21 cellular contexts compared by ENCODE assay signal in genomic region chr13:97306646-97307045, GRCh38.
DNase-seq lines count a peak whose midpoint lies in the region; ATAC-seq, FAIRE-seq and TF ChIP-seq lines count a peak whose summit lies in the region.
"Had no signal": no experiment of that assay in that cellular context is flagged by ENCODE, and none has a peak within 500 bp of the region (broad histone marks: within the 10 kb centered on the region; RNA-seq: fewer than 3 reads in every experiment).

No MANE protein-coding gene starts in this region.

- H3K27ac ChIP-seq in rectal smooth muscle tissue (ENCODE audit: low read depth, low read length) = peak overlapping the region; percentile 28
- no peak overlapping the region for H3K27ac ChIP-seq in GM23248
- H3K27ac ChIP-seq: left lung had no signal

- H3K9ac ChIP-seq in rectal smooth muscle tissue (ENCODE audit: low read length) (no peak overlapping the region), GM23248 (no peak overlapping the region)

- H3K36me3 ChIP-seq in rectal smooth muscle tissue (ENCODE audit: control insufficient read depth, insufficient read depth, low read length) (no peaks in the 10 kb centered on the region), GM23248 (ENCODE audit: low read depth) (no peaks in the 10 kb centered on the region)
- H3K36me3 ChIP-seq: left lung had no signal

- H3K4me1 ChIP-seq in rectal smooth muscle tissue (ENCODE audit: control insufficient read depth, insufficient read depth, low read length) = peaks cover 16% of the 10 kb centered on the region
- H3K4me1 ChIP-seq in GM23248 (ENCODE audit: insufficient read depth) = peaks cover 26% of the 10 kb centered on the region

- no peak for DNase-seq in H54 (ENCODE audit: insufficient read length, low spot score)
- DNase-seq in fibroblast of peridontal ligament (ENCODE audit: extremely low read depth) = peak; percentile 24
- DNase-seq in SIG-M5 (lab: John Stamatoyannopoulos, UW) = no peak
- DNase-seq in activated CD4-positive, alpha-beta T cell treated with anti-CD3 and anti-CD28 coated beads, Interleukin-2, amount 10 ng/mL, durations not matched to agents 24 days and 14 days = no peak
- no peak for DNase-seq in activated CD4-positive, alpha-beta T cell treated with anti-CD3 and anti-CD28 coated beads, Interleukin-2, amount 50 U/mL, for 1 hour
- DNase-seq in GM23248 = no peak
- DNase-seq: activated CD8-positive, alpha-beta memory T cell treated with anti-CD3 and anti-CD28 coated beads, Interleukin-2, amount 50 U/mL, for 48 hours; activated naive CD4-positive, alpha-beta T cell treated with Interleukin-2 at 50 U/mL for 16 hours; DMS153; hypothalamus; left lung; natural killer cell; NCI-H1694; NCI-H526 treated with DMSO at 0.1 percent for 48 hours; right cardiac atrium; RPMI8226; T-helper 17 cell had no signal

- no peak overlapping the region for H3K27ac Mint-ChIP-seq in activated CD4-positive, alpha-beta T cell treated with anti-CD3 and anti-CD28 coated beads, Interleukin-2, amount 10 ng/mL, durations not matched to agents 24 days and 14 days
- H3K27ac Mint-ChIP-seq: B cell, natural killer cell, T-helper 17 cell had no signal

- no peak overlapping the region for H3K4me3 Mint-ChIP-seq in activated CD4-positive, alpha-beta T cell treated with anti-CD3 and anti-CD28 coated beads, Interleukin-2, amount 10 ng/mL, durations not matched to agents 24 days and 14 days
- H3K4me3 Mint-ChIP-seq: B cell, natural killer cell, T-helper 17 cell had no signal

- peak; percentile 66 for FAIRE-seq in H54 (lab: Jason Lieb, UNC)
- FAIRE-seq: bronchial epithelial cell had no signal

- no peaks in the 10 kb centered on the region for H3K27me3 Mint-ChIP-seq in activated CD4-positive, alpha-beta T cell treated with anti-CD3 and anti-CD28 coated beads, Interleukin-2, amount 10 ng/mL, durations not matched to agents 24 days and 14 days
- H3K27me3 Mint-ChIP-seq: B cell, T-helper 17 cell had no signal

- H2AFZ ChIP-seq in GM23248 = no peak overlapping the region

- no peaks in the 10 kb centered on the region for H4K20me1 ChIP-seq in GM23248 (ENCODE audit: insufficient read depth)

- H3K4me2 ChIP-seq in GM23248 (ENCODE audit: unreplicated experiment) = no peak overlapping the region

- H3K79me2 ChIP-seq in GM23248 (ENCODE audit: insufficient read depth) = peaks cover 86% of the 10 kb centered on the region

- ATAC-seq in SK-N-SH treated with all-trans-retinoic acid at 6 μM for 48 hours = peak; percentile 10
- ATAC-seq: left lung, natural killer cell, right cardiac atrium, T-helper 17 cell had no signal

- in situ Hi-C loops in GM23248 (cut with MboI) = no loop called here

- no peak for TF ChIP-seq POLR2A in H54 (IDR thresholded peaks at IDR 0.05; ENCODE audit: low read depth, low read length)

- intact Hi-C loops in activated CD4-positive, alpha-beta T cell treated with anti-CD3 and anti-CD28 coated beads, Interleukin-2, amount 10 ng/mL, durations not matched to agents 24 days and 14 days (cut with micrococcal nuclease) = no loop called here

- H3K9me3 Mint-ChIP-seq in activated CD4-positive, alpha-beta T cell treated with anti-CD3 and anti-CD28 coated beads, Interleukin-2, amount 10 ng/mL, durations not matched to agents 24 days and 14 days = peaks cover 10% of the 10 kb centered on the region
- H3K9me3 Mint-ChIP-seq: natural killer cell had no signal

- no peaks in the 10 kb centered on the region for H3K27me3 ChIP-seq in rectal smooth muscle tissue (ENCODE audit: control insufficient read depth, insufficient read depth, low read length)
- no peaks in the 10 kb centered on the region for H3K27me3 ChIP-seq in GM23248 (replicated peaks; ENCODE audit: insufficient read depth)
- H3K27me3 ChIP-seq: left lung had no signal

- no peaks in the 10 kb centered on the region for H3K36me3 Mint-ChIP-seq in activated CD4-positive, alpha-beta T cell treated with anti-CD3 and anti-CD28 coated beads, Interleukin-2, amount 10 ng/mL, durations not matched to agents 24 days and 14 days (ENCODE audit: low read depth)
- H3K36me3 Mint-ChIP-seq: natural killer cell had no signal

- H3K4me3 ChIP-seq in rectal smooth muscle tissue (ENCODE audit: low read length) = no peak overlapping the region
- no peak overlapping the region for H3K4me3 ChIP-seq in GM23248
- H3K4me3 ChIP-seq: left lung had no signal

- H3K9me3 ChIP-seq in GM23248 (ENCODE audit: low read depth) = no peaks in the 10 kb centered on the region
- H3K9me3 ChIP-seq: left lung had no signal

- peaks cover 2% of the 10 kb centered on the region for H3K4me1 Mint-ChIP-seq in activated CD4-positive, alpha-beta T cell treated with anti-CD3 and anti-CD28 coated beads, Interleukin-2, amount 10 ng/mL, durations not matched to agents 24 days and 14 days

- peaks cover 30% of the 10 kb centered on the region for H3F3A ChIP-seq in GM23248 (ENCODE audit: insufficient read depth)

- H3K9me2 ChIP-seq in GM23248 (ENCODE audit: insufficient read depth) = no peaks in the 10 kb centered on the region

TF ChIP-seq in SK-N-SH treated with all-trans-retinoic acid at 6 μM for 48 hours, 23 proteins besides CTCF, POLR2A, EP300 and RAD21:
- TF ChIP-seq TSHZ2 (CRISPR knock-in tag; IDR thresholded peaks at IDR 0.05) = no peak
- TF ChIP-seq CSDC2 (CRISPR knock-in tag; IDR thresholded peaks at IDR 0.05) = peak; percentile 26; the same call in 1 of the 2 replicates
